In genomic region chr10:113094114-113094486, GRCh38 we compare ENCODE assay signal across 8 cellular contexts.
DNase-seq lines count a peak whose midpoint lies in the region; ATAC-seq lines count a peak whose summit lies in the region.

No MANE protein-coding gene starts in this region.

- peaks cover 16% of the 10 kb centered on the region for H3K79me1 ChIP-seq in trophoblast cell (ENCODE audit: low read length)

- no peak overlapping the region for H3K4me2 ChIP-seq in trophoblast cell (ENCODE audit: low read length)

- peaks cover 10% of the 10 kb centered on the region for H3K36me3 Mint-ChIP-seq in activated naive CD8-positive, alpha-beta T cell treated with anti-CD3 and anti-CD28 coated beads, Interleukin-2, amount 50 U/mL, for 24 hours (ENCODE audit: low read depth)

- peak overlapping the region; percentile 37 for H3K27ac Mint-ChIP-seq in activated naive CD8-positive, alpha-beta T cell treated with anti-CD3 and anti-CD28 coated beads, Interleukin-2, amount 50 U/mL, for 24 hours

- no peak overlapping the region for H3K23ac ChIP-seq in trophoblast cell (ENCODE audit: low read length)

- H3K9me3 ChIP-seq in trophoblast cell (ENCODE audit: insufficient read depth, low read depth, low read length): no peaks in the 10 kb centered on the region

- H3K27me3 ChIP-seq in trophoblast cell (ENCODE audit: insufficient read depth, low read length): no peaks in the 10 kb centered on the region

- H3K9me3 Mint-ChIP-seq in activated naive CD8-positive, alpha-beta T cell treated with anti-CD3 and anti-CD28 coated beads, Interleukin-2, amount 50 U/mL, for 24 hours: peaks cover 6% of the 10 kb centered on the region

- H3K4me3 ChIP-seq in trophoblast cell (ENCODE audit: low read depth, low read length): no peak overlapping the region

- peaks cover 16 to 17% of the 10 kb centered on the region in 2 experiments for H3K4me1 ChIP-seq in trophoblast cell (ENCODE audit: control insufficient read depth in 1 of 2, insufficient read depth in 2 of 2, low read length in 2 of 2)

- no peak overlapping the region for H2AK5ac ChIP-seq in trophoblast cell (ENCODE audit: low read length)

- H4K8ac ChIP-seq in trophoblast cell (ENCODE audit: low read depth, low read length): no peak overlapping the region

- H3K18ac ChIP-seq in trophoblast cell (ENCODE audit: low read length): no peak overlapping the region

- no peak overlapping the region for H3K14ac ChIP-seq in trophoblast cell (ENCODE audit: low read length)

- intact Hi-C loops in posterior vena cava (cut with DNase I): no loop called here

- H4K12ac ChIP-seq in trophoblast cell (ENCODE audit: low read depth, low read length): no peak overlapping the region

- no peak overlapping the region for H2AFZ ChIP-seq in trophoblast cell (ENCODE audit: insufficient read depth, low read length, poor library complexity)

- no peak overlapping the region for H4K91ac ChIP-seq in trophoblast cell (ENCODE audit: low read depth, low read length)

- no peak overlapping the region for H2BK120ac ChIP-seq in trophoblast cell (ENCODE audit: insufficient read depth, low read length, poor library complexity)

- DNase-seq in activated naive CD8-positive, alpha-beta T cell treated with anti-CD3 and anti-CD28 coated beads, Interleukin-2, amount 50 U/mL, for 24 hours: no peak
- DNase-seq in trophoblast cell (no peak), posterior vena cava (ENCODE audit: low spot score) (no peak), GM19238 (ENCODE audit: insufficient read length, low spot score) (no peak), occipital lobe (lab: John Stamatoyannopoulos, UW) (no peak)

- no peak overlapping the region for H3K9ac ChIP-seq in trophoblast cell (ENCODE audit: low read length)

- H3K4ac ChIP-seq in trophoblast cell (ENCODE audit: low read depth, low read length): peak overlapping the region; percentile 43

- H3K27me3 Mint-ChIP-seq in activated naive CD8-positive, alpha-beta T cell treated with anti-CD3 and anti-CD28 coated beads, Interleukin-2, amount 50 U/mL, for 24 hours: no peaks in the 10 kb centered on the region

- H3K79me2 ChIP-seq in trophoblast cell (ENCODE audit: control insufficient read depth, insufficient read depth, low read length, poor library complexity): peaks cover 8% of the 10 kb centered on the region

- no peak overlapping the region for H2BK5ac ChIP-seq in trophoblast cell (ENCODE audit: low read depth, low read length, poor library complexity)

- H3K27ac ChIP-seq in trophoblast cell (ENCODE audit: low read depth, low read length): no peak overlapping the region

- H3K4me3 Mint-ChIP-seq in activated naive CD8-positive, alpha-beta T cell treated with anti-CD3 and anti-CD28 coated beads, Interleukin-2, amount 50 U/mL, for 24 hours: peak overlapping the region; percentile 9

- H3K4me1 Mint-ChIP-seq in activated naive CD8-positive, alpha-beta T cell treated with anti-CD3 and anti-CD28 coated beads, Interleukin-2, amount 50 U/mL, for 24 hours: peaks cover 29% of the 10 kb centered on the region

- no peak overlapping the region for H2BK12ac ChIP-seq in trophoblast cell (ENCODE audit: low read length)

- peaks cover 12 to 25% of the 10 kb centered on the region in 2 experiments for H3K36me3 ChIP-seq in trophoblast cell (ENCODE audit: control insufficient read depth in 1 of 2, insufficient read depth in 2 of 2, low read length in 2 of 2)

- ATAC-seq in GM19043 (IDR thresholded peaks at IDR 0.05; ENCODE audit: low read depth, unreplicated experiment) (peak; percentile 77), HG03457 (IDR thresholded peaks at IDR 0.05; ENCODE audit: unreplicated experiment) (peak; percentile 81), HG03039 (IDR thresholded peaks at IDR 0.05; ENCODE audit: unreplicated experiment) (no peak)
- peak; percentile 48 for ATAC-seq in activated naive CD8-positive, alpha-beta T cell treated with anti-CD3 and anti-CD28 coated beads, Interleukin-2, amount 50 U/mL, for 24 hours

- WGBS in trophoblast cell (ENCODE audit: extremely low coverage, insufficient coverage, insufficient read length): no CpG with 5 or more reads among the region's 3 CpGs
